Comparison of ENCODE assay signal across 1 cellular context in the genomic region with DNA sequence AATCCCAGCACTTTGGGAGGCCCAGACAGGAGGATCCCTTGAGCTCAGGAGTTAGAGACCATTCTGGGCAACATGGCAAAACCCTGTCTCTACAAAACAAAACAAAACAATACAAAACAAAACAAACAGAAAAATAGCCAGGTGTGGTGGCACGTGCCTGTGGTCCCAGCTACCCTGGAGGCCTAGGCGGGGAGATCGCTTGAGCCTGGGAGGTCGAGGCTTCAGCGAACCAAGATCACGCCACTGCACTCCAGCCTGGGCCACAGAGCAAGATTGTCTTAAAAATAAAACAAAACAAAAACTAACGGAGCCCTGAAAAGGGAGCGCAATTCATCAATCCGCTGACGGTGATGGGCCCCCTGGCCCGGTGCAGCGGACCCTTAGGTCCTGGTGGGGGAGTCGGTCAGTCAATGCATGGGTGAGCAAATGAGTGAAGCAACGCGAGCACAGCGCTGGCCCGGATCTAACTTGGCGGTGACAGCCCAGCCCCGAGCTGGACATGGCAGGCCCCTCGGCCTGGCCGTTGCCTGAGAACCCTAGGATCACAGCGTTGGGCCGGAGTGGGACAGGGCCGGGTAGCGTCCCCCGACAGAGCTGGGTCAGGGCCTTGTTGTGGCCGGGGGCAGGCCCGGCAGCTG.
TF ChIP-seq lines count a peak whose summit lies in the region.

No MANE protein-coding gene starts in this region.

TF ChIP-seq in IMR-90, 13 proteins besides CTCF, POLR2A, EP300 and RAD21:
- no peak for TF ChIP-seq FOS (IDR thresholded peaks at IDR 0.05; ENCODE audit: low read depth, low read length)
- TF ChIP-seq CEBPB (IDR thresholded peaks at IDR 0.05; ENCODE audit: low read depth, low read length): peak; percentile 39; the same call in 1 of the 2 replicates
TF ChIP-seq in IMR-90: peak in this region for 1.
